In the genomic region with DNA sequence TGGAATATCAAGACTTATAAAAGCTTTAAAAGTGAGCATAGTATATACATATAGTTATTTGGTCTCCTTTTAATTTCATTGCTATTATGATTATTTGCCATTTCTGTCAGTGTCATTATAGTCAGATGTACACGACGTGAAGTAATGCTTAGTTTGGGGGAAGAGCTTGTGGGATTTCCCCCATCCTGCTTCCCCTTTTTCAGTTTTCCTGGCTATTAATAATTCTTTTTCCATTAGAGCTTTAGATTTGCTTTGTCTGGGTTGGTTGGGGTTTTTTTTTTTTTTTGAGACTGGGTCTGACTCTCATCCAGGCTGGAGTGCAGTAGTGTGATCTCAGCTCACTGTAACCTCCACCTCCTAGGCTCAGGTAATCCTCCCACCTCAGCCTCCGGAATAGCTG, we compare ENCODE assay signal across 13 cellular contexts.
"Had no signal": no experiment of that assay in that cellular context is flagged by ENCODE, and none has a peak within 500 bp of the region (broad histone marks: within the 10 kb centered on the region; RNA-seq: fewer than 3 reads in every experiment).

No MANE protein-coding gene starts in this region.

- H3K27ac Mint-ChIP-seq: activated CD4-positive, alpha-beta memory T cell treated with anti-CD3 and anti-CD28 coated beads for 36 hours; activated naive CD8-positive, alpha-beta T cell treated with anti-CD3 and anti-CD28 coated beads, Interleukin-2, amount 10 ng/mL, durations not matched to agents 7 days and 5 days; mesothelial cell of epicardium had no signal

- H3K27ac ChIP-seq: ascending aorta, stomach had no signal

- DNase-seq: activated CD4-positive, alpha-beta memory T cell treated with anti-CD3 and anti-CD28 coated beads for 36 hours; activated CD8-positive, alpha-beta memory T cell treated with anti-CD3 and anti-CD28 coated beads, Interleukin-2, amount 50 U/mL, for 4 hours; activated naive CD8-positive, alpha-beta T cell treated with anti-CD3 and anti-CD28 coated beads, Interleukin-2, amount 10 ng/mL, durations not matched to agents 7 days and 5 days; hippocampal formation; kidney glomerular epithelial cell; stimulated activated CD4-positive, alpha-beta T cell treated with anti-CD3 and anti-CD28 coated beads, Interleukin-2, amount 100 ng/mL, for 48 hours; stomach; T-helper 2 cell had no signal

- H3K4me3 Mint-ChIP-seq: activated CD4-positive, alpha-beta memory T cell treated with anti-CD3 and anti-CD28 coated beads for 36 hours; activated naive CD8-positive, alpha-beta T cell treated with anti-CD3 and anti-CD28 coated beads, Interleukin-2, amount 10 ng/mL, durations not matched to agents 7 days and 5 days; mesothelial cell of epicardium; neural crest cell had no signal

- FAIRE-seq: bronchial epithelial cell had no signal

- H3K9me3 ChIP-seq: ascending aorta, stomach had no signal

- H3K4me3 ChIP-seq: ascending aorta, stomach had no signal

- ATAC-seq: esophagus mucosa had no signal

- H3K36me3 Mint-ChIP-seq: mesothelial cell of epicardium had no signal

- H3K27me3 Mint-ChIP-seq: activated CD4-positive, alpha-beta memory T cell treated with anti-CD3 and anti-CD28 coated beads for 36 hours; activated naive CD8-positive, alpha-beta T cell treated with anti-CD3 and anti-CD28 coated beads, Interleukin-2, amount 10 ng/mL, durations not matched to agents 7 days and 5 days had no signal

- H3K9me3 Mint-ChIP-seq: activated CD4-positive, alpha-beta memory T cell treated with anti-CD3 and anti-CD28 coated beads for 36 hours; activated naive CD8-positive, alpha-beta T cell treated with anti-CD3 and anti-CD28 coated beads, Interleukin-2, amount 10 ng/mL, durations not matched to agents 7 days and 5 days; mesothelial cell of epicardium; neural crest cell had no signal

- H3K27me3 ChIP-seq: ascending aorta, stomach had no signal
